29 cellular contexts compared by ENCODE assay signal in the genomic region with DNA sequence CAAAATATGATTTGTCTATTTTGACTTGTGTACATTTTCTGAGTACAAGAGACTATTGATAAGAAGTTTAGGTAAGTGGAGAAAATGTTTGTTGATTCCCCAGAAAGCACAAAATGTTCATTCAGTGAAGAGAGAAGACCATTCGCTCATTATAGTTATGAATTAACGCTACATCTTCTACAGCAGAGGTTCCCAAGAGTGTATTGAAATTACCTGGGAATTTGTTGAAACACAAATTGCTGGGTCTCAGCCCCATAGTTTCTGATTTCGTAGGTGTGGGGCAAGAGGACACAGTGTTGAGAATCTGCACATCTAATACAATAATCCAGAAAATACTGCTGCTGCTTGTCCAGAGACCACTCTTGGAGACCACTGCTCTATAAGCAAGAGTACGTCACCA. TPM values are rescaled to one million over a fixed set of nuclear protein-coding genes. Genes with fewer than 3 reads are reported as not detected.
A peak's percentile ranks its signal among the peaks of the same experiment; 100 is the strongest.
DNase-seq lines count a peak whose midpoint lies in the region; ATAC-seq, FAIRE-seq and TF ChIP-seq lines count a peak whose summit lies in the region.
"Had no signal": no experiment of that assay in that cellular context is flagged by ENCODE, and none has a peak within 500 bp of the region (broad histone marks: within the 10 kb centered on the region; RNA-seq: fewer than 3 reads in every experiment).

No MANE protein-coding gene starts in this region.

- TF ChIP-seq CTCF in astrocyte (IDR thresholded peaks at IDR 0.05; ENCODE audit: insufficient read depth, low read depth, low read length) = no peak
- TF ChIP-seq CTCF in dorsolateral prefrontal cortex (IDR thresholded peaks at IDR 0.05 in 54 of 56, conservative IDR thresholded peaks at IDR 0.05 in 2 of 56; ENCODE audit: low read depth in 1 of 56, partially characterized antibody in 56 of 56) = no peak

- H3K4me1 ChIP-seq in BLaER1 (peaks cover 77% of the 10 kb centered on the region), astrocyte (ENCODE audit: insufficient read depth, low read length) (peaks cover 38% of the 10 kb centered on the region)

- peaks cover 27% of the 10 kb centered on the region for H3K79me2 ChIP-seq in astrocyte (ENCODE audit: insufficient read depth, low read length)

- H3K9ac ChIP-seq in BLaER1 = no peak overlapping the region
- H3K9ac ChIP-seq in astrocyte (ENCODE audit: low read length) = no peak overlapping the region

- DNase-seq in astrocyte (ENCODE audit: low read depth) = no peak
- no peak for DNase-seq in natural killer cell treated with Interleukin-12 subunit alpha and Interleukin-12 subunit beta and Interleukin-15 and Interleukin-18, amount 100 ng/mL, for 72 hours (ENCODE audit: low spot score)
- no peak for DNase-seq in NCI-H146 treated with DMSO at 0.1 percent for 48 hours (lab: John Stamatoyannopoulos, UW; ENCODE audit: unreplicated experiment)
- DNase-seq in Ammon's horn (ENCODE audit: low spot score) = no peak
- no peak for DNase-seq in dorsolateral prefrontal cortex
- DNase-seq: activated CD4-positive, alpha-beta T cell treated with anti-CD3 and anti-CD28 coated beads, Interleukin-2, amount 50 U/mL, for 1 hour; activated CD8-positive, alpha-beta memory T cell treated with anti-CD3 and anti-CD28 coated beads, Interleukin-2, amount 10 ng/mL, durations not matched to agents 7 days and 5 days; activated naive CD8-positive, alpha-beta T cell treated with anti-CD3 and anti-CD28 coated beads, Interleukin-2, amount 10 ng/mL, durations not matched to agents 7 days and 5 days; CD4-positive, alpha-beta T cell; effector memory CD4-positive, alpha-beta T cell; heart right ventricle; Karpas-422; left colon; MV-4-11; naive thymus-derived CD4-positive, alpha-beta T cell; NCI-H1694 treated with DMSO at 0.1 percent for 48 hours; NCI-H526; retina; stimulated activated CD4-positive, alpha-beta T cell treated with anti-CD3 and anti-CD28 coated beads, Interleukin-2, amount 100 ng/mL, for 48 hours had no signal

- H4K20me1 ChIP-seq in BLaER1 (no peaks in the 10 kb centered on the region), astrocyte (ENCODE audit: insufficient read depth, low read length) (no peaks in the 10 kb centered on the region)

- H3K4me1 Mint-ChIP-seq in IgD-negative memory B cell (peaks cover 53 to 69% (median 61%) of the 10 kb centered on the region in 3 donors), astrocyte (ENCODE audit: low read depth, unreplicated experiment) (peaks cover 46% of the 10 kb centered on the region)
- H3K4me1 Mint-ChIP-seq in natural killer cell treated with Interleukin-12 subunit alpha and Interleukin-12 subunit beta and Interleukin-15 and Interleukin-18, amount 100 ng/mL, for 72 hours (ENCODE audit: low read depth in 2 of 2) = peaks cover 70 to 73% of the 10 kb centered on the region in 2 donors

- H2AFZ ChIP-seq in astrocyte (ENCODE audit: low read depth, low read length) = no peak overlapping the region
- H2AFZ ChIP-seq: GM23338 had no signal

- H3K36me3 Mint-ChIP-seq in IgD-negative memory B cell (peaks cover 5% of the 10 kb centered on the region), astrocyte (ENCODE audit: low read depth, unreplicated experiment) (peaks cover 6% of the 10 kb centered on the region)
- H3K36me3 Mint-ChIP-seq in natural killer cell treated with Interleukin-12 subunit alpha and Interleukin-12 subunit beta and Interleukin-15 and Interleukin-18, amount 100 ng/mL, for 72 hours = no peaks in the 10 kb centered on the region
- H3K36me3 Mint-ChIP-seq: stimulated activated effector memory CD8-positive, alpha-beta T cell treated with anti-CD3 and anti-CD28 coated beads, Interleukin-12 subunit alpha, Interleukin-12 subunit beta, amount 100 ng/mL, for 72 hours had no signal

- peak overlapping the region; percentile 64 for H3K4me2 ChIP-seq in BLaER1
- H3K4me2 ChIP-seq in astrocyte (ENCODE audit: low read length) = peak overlapping the region; percentile 26
- H3K4me2 ChIP-seq: GM23338 had no signal

- peak overlapping the region; percentile 63; the same call in 1 of the 2 replicates for H3K27ac ChIP-seq in BLaER1
- no peak overlapping the region for H3K27ac ChIP-seq in astrocyte (ENCODE audit: low read depth, low read length)
- H3K27ac ChIP-seq in dorsolateral prefrontal cortex = peak overlapping the region in 24 of 59 donors; percentile 5 to 54 (median 38)
- H3K27ac ChIP-seq: RWPE1, VCaP had no signal

- H3K36me3 ChIP-seq in BLaER1 = no peaks in the 10 kb centered on the region
- no peaks in the 10 kb centered on the region for H3K36me3 ChIP-seq in astrocyte (ENCODE audit: insufficient read depth, low read length)
- H3K36me3 ChIP-seq: heart right ventricle had no signal

- H3K9me3 ChIP-seq in BLaER1 = no peaks in the 10 kb centered on the region; the same call in 1 of the 2 replicates
- H3K9me3 ChIP-seq in astrocyte (ENCODE audit: insufficient read depth, low read depth, low read length) = no peaks in the 10 kb centered on the region
- H3K9me3 ChIP-seq: heart right ventricle had no signal

- intact Hi-C loops in dorsolateral prefrontal cortex (cut with DNase I) = no loop called here

- H3K9me3 Mint-ChIP-seq in IgD-negative memory B cell (no peaks in the 10 kb centered on the region), astrocyte (ENCODE audit: unreplicated experiment) (peaks cover 3% of the 10 kb centered on the region)
- peaks cover 3% of the 10 kb centered on the region for H3K9me3 Mint-ChIP-seq in natural killer cell treated with Interleukin-12 subunit alpha and Interleukin-12 subunit beta and Interleukin-15 and Interleukin-18, amount 100 ng/mL, for 72 hours
- H3K9me3 Mint-ChIP-seq: activated naive CD8-positive, alpha-beta T cell treated with anti-CD3 and anti-CD28 coated beads, Interleukin-2, amount 10 ng/mL, durations not matched to agents 7 days and 5 days; CD4-positive, alpha-beta T cell; GM23338; stimulated activated effector memory CD8-positive, alpha-beta T cell treated with anti-CD3 and anti-CD28 coated beads, Interleukin-12 subunit alpha, Interleukin-12 subunit beta, amount 100 ng/mL, for 72 hours; T-helper 2 cell treated with Interferon-gamma antibody and Interleukin-4, amounts not matched to agents 5 μg/mL and 100 μg/mL, for 36 hours had no signal

- H3K4me3 Mint-ChIP-seq in IgD-negative memory B cell = peak overlapping the region in 1 of 4 donors; percentile 29
- H3K4me3 Mint-ChIP-seq in astrocyte (ENCODE audit: unreplicated experiment) = no peak overlapping the region
- peak overlapping the region; percentile 74 for H3K4me3 Mint-ChIP-seq in natural killer cell treated with Interleukin-12 subunit alpha and Interleukin-12 subunit beta and Interleukin-15 and Interleukin-18, amount 100 ng/mL, for 72 hours
- H3K4me3 Mint-ChIP-seq: activated CD8-positive, alpha-beta memory T cell treated with anti-CD3 and anti-CD28 coated beads, Interleukin-2, amount 10 ng/mL, durations not matched to agents 7 days and 5 days; activated naive CD8-positive, alpha-beta T cell treated with anti-CD3 and anti-CD28 coated beads, Interleukin-2, amount 10 ng/mL, durations not matched to agents 7 days and 5 days; brain; CD4-positive, alpha-beta T cell; GM23338; naive thymus-derived CD4-positive, alpha-beta T cell; T-helper 2 cell treated with Interferon-gamma antibody and Interleukin-4, amounts not matched to agents 5 μg/mL and 100 μg/mL, for 36 hours had no signal

- H3K4me3 ChIP-seq in BLaER1 (no peak overlapping the region), astrocyte (ENCODE audit: insufficient read depth, low read depth, low read length) (no peak overlapping the region), dorsolateral prefrontal cortex (no peak overlapping the region)
- H3K4me3 ChIP-seq: GM23338, heart right ventricle had no signal

- H3K27ac Mint-ChIP-seq in IgD-negative memory B cell (peak overlapping the region; percentile 62 to 93 (median 66)), astrocyte (ENCODE audit: unreplicated experiment) (no peak overlapping the region)
- peak overlapping the region; percentile 86 to 93 for H3K27ac Mint-ChIP-seq in natural killer cell treated with Interleukin-12 subunit alpha and Interleukin-12 subunit beta and Interleukin-15 and Interleukin-18, amount 100 ng/mL, for 72 hours
- H3K27ac Mint-ChIP-seq: activated CD8-positive, alpha-beta memory T cell treated with anti-CD3 and anti-CD28 coated beads, Interleukin-2, amount 10 ng/mL, durations not matched to agents 7 days and 5 days; activated naive CD8-positive, alpha-beta T cell treated with anti-CD3 and anti-CD28 coated beads, Interleukin-2, amount 10 ng/mL, durations not matched to agents 7 days and 5 days; brain; CD4-positive, alpha-beta T cell; stimulated activated effector memory CD8-positive, alpha-beta T cell treated with anti-CD3 and anti-CD28 coated beads, Interleukin-12 subunit alpha, Interleukin-12 subunit beta, amount 100 ng/mL, for 72 hours; T-helper 2 cell treated with Interferon-gamma antibody and Interleukin-4, amounts not matched to agents 5 μg/mL and 100 μg/mL, for 36 hours had no signal

- peaks cover 5% of the 10 kb centered on the region for H3K27me3 Mint-ChIP-seq in IgD-negative memory B cell
- H3K27me3 Mint-ChIP-seq in astrocyte (ENCODE audit: low read depth, unreplicated experiment) = no peaks in the 10 kb centered on the region
- H3K27me3 Mint-ChIP-seq in natural killer cell treated with Interleukin-12 subunit alpha and Interleukin-12 subunit beta and Interleukin-15 and Interleukin-18, amount 100 ng/mL, for 72 hours = no peaks in the 10 kb centered on the region
- H3K27me3 Mint-ChIP-seq: activated naive CD8-positive, alpha-beta T cell treated with anti-CD3 and anti-CD28 coated beads, Interleukin-2, amount 10 ng/mL, durations not matched to agents 7 days and 5 days; brain; CD4-positive, alpha-beta T cell had no signal

- no peak for FAIRE-seq in astrocyte (lab: Jason Lieb, UNC)
- FAIRE-seq: G401.6 had no signal

- no peaks in the 10 kb centered on the region for H3K27me3 ChIP-seq in BLaER1
- H3K27me3 ChIP-seq in astrocyte (ENCODE audit: insufficient read depth, low read length) = no peaks in the 10 kb centered on the region
- no peaks in the 10 kb centered on the region for H3K27me3 ChIP-seq in dorsolateral prefrontal cortex
- H3K27me3 ChIP-seq: heart right ventricle had no signal

- no peak for ATAC-seq in natural killer cell treated with Interleukin-12 subunit alpha and Interleukin-12 subunit beta and Interleukin-15 and Interleukin-18, amount 100 ng/mL, for 72 hours
- no peak for ATAC-seq in GM18909 (IDR thresholded peaks at IDR 0.05; ENCODE audit: poor library complexity, unreplicated experiment)
- ATAC-seq: activated CD8-positive, alpha-beta memory T cell treated with anti-CD3 and anti-CD28 coated beads, Interleukin-2, amount 10 ng/mL, durations not matched to agents 7 days and 5 days; GM23338; left colon; naive thymus-derived CD4-positive, alpha-beta T cell had no signal

RNA-seq across cellular contexts. Expression of gene JAZF1, which starts 24.2 kb away (rescaled TPM):
- 13.7 TPM for polyA plus RNA-seq in IgD-negative memory B cell
- total RNA-seq in astrocyte (19.8 and 20.1 TPM in 2 replicates), dorsolateral prefrontal cortex (10 to 100 TPM; 32.3 to 79.7 (median 52.0) TPM)
- total RNA-seq in natural killer cell treated with Interleukin-12 subunit alpha and Interleukin-12 subunit beta and Interleukin-15 and Interleukin-18, amount 100 ng/mL, for 72 hours = 10 to 100 TPM; 12.6 to 23.6 TPM
